In the genomic region with DNA sequence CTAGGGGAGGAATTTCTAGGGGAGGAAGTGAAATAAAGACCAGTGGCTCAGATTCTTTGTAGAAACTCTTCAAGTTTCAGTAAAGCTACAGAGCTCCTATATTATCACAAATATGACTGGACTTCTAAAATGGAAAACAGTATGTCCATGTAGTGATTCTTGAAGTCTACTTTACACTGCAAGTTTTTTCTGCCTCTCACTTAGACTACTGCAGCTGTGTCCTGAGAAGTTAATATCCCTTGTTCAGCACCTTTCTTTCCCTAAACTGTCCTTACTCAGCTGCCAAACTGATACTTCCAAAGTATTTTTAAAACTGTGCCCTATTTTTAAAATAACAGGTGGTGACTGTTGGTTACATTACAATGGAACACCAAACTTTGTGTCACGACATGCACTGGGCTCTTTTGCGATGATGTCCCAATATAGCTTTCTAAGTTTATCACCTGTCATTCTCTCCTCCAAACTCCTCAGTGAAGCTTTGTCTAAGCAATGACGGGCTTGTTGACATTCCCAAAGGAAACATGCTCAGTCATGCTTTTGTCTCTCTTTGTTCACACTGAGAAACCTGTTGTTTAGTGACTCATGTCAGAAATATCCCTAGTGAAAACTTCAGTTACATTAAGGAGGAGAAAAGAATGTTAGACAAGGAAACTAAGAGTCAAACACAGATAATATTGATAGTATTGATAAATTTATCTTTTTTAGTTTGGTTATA, we compare ENCODE assay signal across 11 cellular contexts.
DNase-seq lines count a peak whose midpoint lies in the region; ATAC-seq, FAIRE-seq and TF ChIP-seq lines count a peak whose summit lies in the region.
"Had no signal": no experiment of that assay in that cellular context is flagged by ENCODE, and none has a peak within 500 bp of the region (broad histone marks: within the 10 kb centered on the region; RNA-seq: fewer than 3 reads in every experiment).

No MANE protein-coding gene starts in this region.

- H3K4me1 ChIP-seq in astrocyte (ENCODE audit: insufficient read depth, low read length) = peaks cover 5% of the 10 kb centered on the region
- peaks cover 17% of the 10 kb centered on the region for H3K4me1 ChIP-seq in mesodermal cell (ENCODE audit: control insufficient read depth, insufficient read depth, low read length, poor library complexity, severe bottlenecking)
- no peaks in the 10 kb centered on the region for H3K4me1 ChIP-seq in BE2C

- H3K79me2 ChIP-seq in astrocyte (ENCODE audit: insufficient read depth, low read length) = no peaks in the 10 kb centered on the region

- peak overlapping the region; percentile 39 for H3K4me2 ChIP-seq in astrocyte (ENCODE audit: low read length)

- H3K9ac ChIP-seq in astrocyte (ENCODE audit: low read length) = no peak overlapping the region

- WGBS in mesodermal cell (ENCODE audit: insufficient coverage in 2 of 2), 2 experiments = 48 to 50% methylated on average over 1 to 3 of the region's 3 CpGs

- ATAC-seq in GM18502 (IDR thresholded peaks at IDR 0.05; ENCODE audit: poor library complexity, unreplicated experiment) = no peak
- ATAC-seq in HG03097 (IDR thresholded peaks at IDR 0.05; ENCODE audit: low FRiP score, unreplicated experiment) = no peak
- ATAC-seq in activated T-helper 17 cell treated with anti-CD3 and anti-CD28 coated beads, Interleukin-2, amount 50 U/mL, for 72 hours (replicated peaks) = no peak
- ATAC-seq: K562 had no signal

- peak; percentile 48 for DNase-seq in EL
- DNase-seq in LoVo (ENCODE audit: low spot score) = peak; percentile 67
- peak; percentile 64 for DNase-seq in astrocyte (ENCODE audit: low read depth)
- DNase-seq in BE2C = no peak
- DNase-seq: Right ventricle myocardium superior had no signal

- H4K20me1 ChIP-seq in astrocyte (ENCODE audit: insufficient read depth, low read length) = no peaks in the 10 kb centered on the region

- FAIRE-seq in astrocyte (lab: Jason Lieb, UNC) = no peak
- FAIRE-seq: K562 had no signal

- peaks cover 7% of the 10 kb centered on the region for H3K4me1 Mint-ChIP-seq in astrocyte (ENCODE audit: low read depth, unreplicated experiment)
- H3K4me1 Mint-ChIP-seq in activated T-helper 17 cell treated with anti-CD3 and anti-CD28 coated beads, Interleukin-2, amount 50 U/mL, for 72 hours = no peaks in the 10 kb centered on the region

- H3K36me3 ChIP-seq in astrocyte (ENCODE audit: insufficient read depth, low read length) = no peaks in the 10 kb centered on the region
- H3K36me3 ChIP-seq in mesodermal cell (ENCODE audit: control insufficient read depth, insufficient read depth, low read length) = no peaks in the 10 kb centered on the region
- no peaks in the 10 kb centered on the region for H3K36me3 ChIP-seq in BE2C

- no peaks in the 10 kb centered on the region for H3K36me3 Mint-ChIP-seq in astrocyte (ENCODE audit: low read depth, unreplicated experiment)
- H3K36me3 Mint-ChIP-seq in activated T-helper 17 cell treated with anti-CD3 and anti-CD28 coated beads, Interleukin-2, amount 50 U/mL, for 72 hours (ENCODE audit: low read depth) = no peaks in the 10 kb centered on the region

- H3K27me3 Mint-ChIP-seq in astrocyte (ENCODE audit: low read depth, unreplicated experiment) = peaks cover 2% of the 10 kb centered on the region
- no peaks in the 10 kb centered on the region for H3K27me3 Mint-ChIP-seq in activated T-helper 17 cell treated with anti-CD3 and anti-CD28 coated beads, Interleukin-2, amount 50 U/mL, for 72 hours

- H3K27me3 ChIP-seq in astrocyte (ENCODE audit: insufficient read depth, low read length) (no peaks in the 10 kb centered on the region), BE2C (no peaks in the 10 kb centered on the region)

- H2AFZ ChIP-seq in astrocyte (ENCODE audit: low read depth, low read length) = no peak overlapping the region

- H3K4me3 ChIP-seq in astrocyte (ENCODE audit: insufficient read depth, low read depth, low read length) (no peak overlapping the region), mesodermal cell (ENCODE audit: extremely low read depth, insufficient read depth, low read length, poor library complexity, severe bottlenecking) (no peak overlapping the region), BE2C (ENCODE audit: low read depth, low read length) (no peak overlapping the region)
- H3K4me3 ChIP-seq: K562 had no signal

- no peaks in the 10 kb centered on the region for H3K9me3 Mint-ChIP-seq in astrocyte (ENCODE audit: unreplicated experiment)
- H3K9me3 Mint-ChIP-seq in activated T-helper 17 cell treated with anti-CD3 and anti-CD28 coated beads, Interleukin-2, amount 50 U/mL, for 72 hours = no peaks in the 10 kb centered on the region
- H3K9me3 Mint-ChIP-seq: neural crest cell had no signal

- no peaks in the 10 kb centered on the region for H3K9me3 ChIP-seq in astrocyte (ENCODE audit: insufficient read depth, low read depth, low read length)
- H3K9me3 ChIP-seq in mesodermal cell (ENCODE audit: control insufficient read depth, low read length) = no peaks in the 10 kb centered on the region
- H3K9me3 ChIP-seq in BE2C = no peaks in the 10 kb centered on the region

- peak overlapping the region; percentile 75 for H3K27ac Mint-ChIP-seq in astrocyte (ENCODE audit: unreplicated experiment)
- no peak overlapping the region for H3K27ac Mint-ChIP-seq in activated T-helper 17 cell treated with anti-CD3 and anti-CD28 coated beads, Interleukin-2, amount 50 U/mL, for 72 hours

- no peak overlapping the region for H3K4me3 Mint-ChIP-seq in astrocyte (ENCODE audit: unreplicated experiment)
- H3K4me3 Mint-ChIP-seq in activated T-helper 17 cell treated with anti-CD3 and anti-CD28 coated beads, Interleukin-2, amount 50 U/mL, for 72 hours = no peak overlapping the region
- H3K4me3 Mint-ChIP-seq: neural crest cell had no signal

- TF ChIP-seq CTCF in astrocyte (IDR thresholded peaks at IDR 0.05; ENCODE audit: insufficient read depth, low read depth, low read length) = no peak
- no peak for TF ChIP-seq CTCF in BE2C (IDR thresholded peaks at IDR 0.05; ENCODE audit: low read depth, low read length)

- H3K27ac ChIP-seq in astrocyte (ENCODE audit: low read depth, low read length) = no peak overlapping the region
- peak overlapping the region; percentile 93 for H3K27ac ChIP-seq in mesodermal cell (ENCODE audit: low read depth, low read length, severe bottlenecking)
